ENCODE assay signal across 10 cellular contexts in genomic region chr9:131271506-131271931, GRCh38. TPM values are rescaled to one million over a fixed set of nuclear protein-coding genes. Genes with fewer than 3 reads are reported as not detected.
DNase-seq lines count a peak whose midpoint lies in the region; ATAC-seq, FAIRE-seq and TF ChIP-seq lines count a peak whose summit lies in the region.
"Had no signal": no experiment of that assay in that cellular context is flagged by ENCODE, and none has a peak within 500 bp of the region (broad histone marks: within the 10 kb centered on the region; RNA-seq: fewer than 3 reads in every experiment).

No MANE protein-coding gene starts in this region.

- CTCF ChIA-PET in CD8-positive, alpha-beta memory T cell (lab: Charles Lee): interaction anchor here (1.3 to 16.5 kb wide), 4 partner anchors 17 to 94 kb away, joined by 3 to 248 read pairs (median 9); no protein-coding TSS in a partner anchor
- CTCF ChIA-PET in OCI-LY7 (lab: Charles Lee; ENCODE audit: unreplicated experiment): interaction anchor here (0.8 kb wide), 2 partner anchors 15 to 20 kb away, joined by 3 to 4 read pairs; no protein-coding TSS in a partner anchor
- CTCF ChIA-PET in H1 (lab: Charles Lee; ENCODE audit: partially characterized antibody): interaction anchor here (0.8 to 2.5 kb wide), 4 partner anchors 8 to 25 kb away, joined by 3 to 7 read pairs (median 5); no protein-coding TSS in a partner anchor

- BruUV-seq in OCI-LY7 (replicated peaks; lab: Mats Ljungman, UMichigan): no TSS peak

- no peak overlapping the region for H4K8ac ChIP-seq in H1 (ENCODE audit: extremely low read depth, insufficient read depth, low read length)

- H3K9me3 ChIP-seq in CD8-positive, alpha-beta memory T cell (ENCODE audit: low read length): no peaks in the 10 kb centered on the region
- H3K9me3 ChIP-seq in OCI-LY7 (ENCODE audit: low read length): no peaks in the 10 kb centered on the region
- H3K9me3 ChIP-seq in H1 (ENCODE audit: insufficient read depth in 2 of 2, low read depth in 1 of 2, low read length in 1 of 2): no peaks in the 10 kb centered on the region
- H3K9me3 ChIP-seq in psoas muscle: no peaks in the 10 kb centered on the region
- H3K9me3 ChIP-seq: thoracic aorta had no signal

- H3K36me3 ChIP-seq in CD8-positive, alpha-beta memory T cell (ENCODE audit: insufficient read depth, low read length): peaks cover 4% of the 10 kb centered on the region
- H3K36me3 ChIP-seq in OCI-LY7 (ENCODE audit: insufficient read depth, low read length) (peaks cover 29% of the 10 kb centered on the region), H1 (ENCODE audit: control insufficient read depth in 2 of 4, insufficient read depth in 4 of 4, low read length in 3 of 4) (no peaks in the 10 kb centered on the region), psoas muscle (ENCODE audit: insufficient read depth in 1 of 2, low read depth in 1 of 2) (no peaks in the 10 kb centered on the region)
- H3K36me3 ChIP-seq: thoracic aorta had no signal

- H3K23ac ChIP-seq in H1 (ENCODE audit: insufficient read length): no peak overlapping the region

- TF ChIP-seq CTCF in OCI-LY7 (conservative IDR thresholded peaks at IDR 0.05; ENCODE audit: low read length) (no peak), H1 (IDR thresholded peaks at IDR 0.05; ENCODE audit: control extremely low read depth in 1 of 3, insufficient read depth in 1 of 3, low read depth in 1 of 3, low read length in 3 of 3) (no peak), psoas muscle (IDR thresholded peaks at IDR 0.05) (no peak)

- no peak overlapping the region for H3K14ac ChIP-seq in H1 (ENCODE audit: insufficient read length)

- no peaks in the 10 kb centered on the region; the same call in 1 of the 2 replicates for H3K23me2 ChIP-seq in H1 (ENCODE audit: low read depth, low read length)

- H2AFZ ChIP-seq in OCI-LY7 (ENCODE audit: low read length) (no peak overlapping the region), H1 (ENCODE audit: low read length) (no peak overlapping the region)

- no peak overlapping the region for H2BK120ac ChIP-seq in H1 (replicated peaks; ENCODE audit: low read depth, low read length)

- TF ChIP-seq RAD21 in H1 (IDR thresholded peaks at IDR 0.05 in 1 of 2, conservative IDR thresholded peaks at IDR 0.05 in 1 of 2; ENCODE audit: low read depth in 2 of 2, low read length in 2 of 2): no peak

- H2AK5ac ChIP-seq in H1 (ENCODE audit: low read depth, low read length): no peak overlapping the region

- DNase-seq in CD8-positive, alpha-beta memory T cell: no peak
- DNase-seq in OCI-LY7 (ENCODE audit: low spot score): peak; percentile 38
- DNase-seq in H1 (ENCODE audit: low read depth in 1 of 2, low spot score in 2 of 2): no peak
- DNase-seq in psoas muscle: peak; percentile 21 to 61
- no peak for DNase-seq in NCI-H146 (lab: John Stamatoyannopoulos, UW)
- no peak for DNase-seq in NCI-H69 (lab: John Stamatoyannopoulos, UW)
- DNase-seq in GM19240 (ENCODE audit: insufficient read length, low spot score): no peak
- no peak for DNase-seq in NOMO-1 (lab: John Stamatoyannopoulos, UW; ENCODE audit: unreplicated experiment in 2 of 2)
- DNase-seq: NCI-H524 treated with DMSO at 0.1 percent for 48 hours had no signal

- H2BK12ac ChIP-seq in H1 (ENCODE audit: low read depth, low read length): no peak overlapping the region

- H3K79me2 ChIP-seq in OCI-LY7 (ENCODE audit: insufficient read depth, low read depth, low read length) (peaks cover 98% of the 10 kb centered on the region), H1 (ENCODE audit: control insufficient read depth in 1 of 2, insufficient read depth in 2 of 2, low read length in 2 of 2) (no peaks in the 10 kb centered on the region)

- H4K20me1 ChIP-seq in OCI-LY7 (ENCODE audit: insufficient read depth, low read length) (no peaks in the 10 kb centered on the region), H1 (replicated peaks in 1 of 2; ENCODE audit: control insufficient read depth in 1 of 2, insufficient read depth in 2 of 2, low read length in 2 of 2) (no peaks in the 10 kb centered on the region)

- H2BK15ac ChIP-seq in H1 (ENCODE audit: low read length): no peak overlapping the region; the same call in 1 of the 2 replicates

- H3K9ac ChIP-seq in H1 (replicated peaks in 1 of 4; ENCODE audit: extremely low read depth in 1 of 4, low read depth in 3 of 4, low read length in 3 of 4): no peak overlapping the region

- 85% methylated on average over 6 of the region's 6 CpGs; no CpG with 5 or more reads in 1 of the 2 experiments for WGBS in H1 (ENCODE audit: extremely low coverage in 1 of 2, insufficient coverage in 1 of 2, insufficient read length in 1 of 2, insufficient replicate concordance in 2 of 2, low coverage in 1 of 2, low lambda C conversion rate in 2 of 2, missing lambda C conversion rate in 1 of 2), 2 experiments
- WGBS in psoas muscle, 3 donors: 25 to 35% (median 34%) methylated on average over 6 of the region's 6 CpGs

- POLR2A ChIA-PET in CD8-positive, alpha-beta memory T cell (lab: Charles Lee): interaction anchor here (0.6 to 13.6 kb wide), 4 partner anchors 15 to 367 kb away, joined by 3 to 300 read pairs (median 14); no protein-coding TSS in a partner anchor
- POLR2A ChIA-PET in OCI-LY7 (lab: Charles Lee) (interaction anchor here (0.7 to 7.9 kb wide), 3 partner anchors 17 to 461 kb away, joined by 3 to 132 read pairs (median 4); no protein-coding TSS in a partner anchor), H1 (lab: Charles Lee; ENCODE audit: partially characterized antibody) (no interaction called here)

- no peak overlapping the region for H2BK5ac ChIP-seq in H1 (ENCODE audit: low read depth, low read length)

- no peak for FAIRE-seq in H1 (lab: Jason Lieb, UNC)

- peaks cover 45% of the 10 kb centered on the region for H3K4me1 ChIP-seq in CD8-positive, alpha-beta memory T cell (ENCODE audit: insufficient read depth, low read length)
- H3K4me1 ChIP-seq in OCI-LY7 (ENCODE audit: insufficient read depth, low read length, poor library complexity, severe bottlenecking) (peaks cover 76% of the 10 kb centered on the region), H1 (replicated peaks in 1 of 4; ENCODE audit: control insufficient read depth in 3 of 4, insufficient read depth in 4 of 4, low read length in 3 of 4) (peaks cover 3 to 15% (median 9%) of the 10 kb centered on the region in 4 experiments; a peak in 5 of 7 replicates), psoas muscle (peaks cover 85% of the 10 kb centered on the region)

- H3K27me3 ChIP-seq in CD8-positive, alpha-beta memory T cell (ENCODE audit: insufficient read depth, low read length, poor library complexity, severe bottlenecking): no peaks in the 10 kb centered on the region
- H3K27me3 ChIP-seq in H1 (replicated peaks in 1 of 4; ENCODE audit: control insufficient read depth in 3 of 4, extremely low read depth in 1 of 4, insufficient read depth in 3 of 4, low read length in 3 of 4) (peaks cover 0 to 13% (median 10%) of the 10 kb centered on the region in 4 experiments; a peak in 5 of 7 replicates), psoas muscle (ENCODE audit: insufficient read depth in 3 of 3, low read length in 2 of 3) (no peaks in the 10 kb centered on the region)

- no peak for TF ChIP-seq EP300 in H1 (IDR thresholded peaks at IDR 0.05; ENCODE audit: borderline replicate concordance in 1 of 2, low read depth in 2 of 2, low read length in 2 of 2)

- no peak overlapping the region for H3K18ac ChIP-seq in H1 (ENCODE audit: extremely low read depth, low read length)

- H3K4ac ChIP-seq in H1 (replicated peaks; ENCODE audit: insufficient read length, low read depth, low read length): no peak overlapping the region

- H3K56ac ChIP-seq in H1 (replicated peaks; ENCODE audit: insufficient read length, low read depth, low read length): no peak overlapping the region

- H3K9me2 ChIP-seq in OCI-LY7 (ENCODE audit: insufficient read depth, low read length): no peaks in the 10 kb centered on the region

- no peak overlapping the region for H4K5ac ChIP-seq in H1 (ENCODE audit: insufficient read length, low read depth, low read length)

- H3K27ac ChIP-seq in CD8-positive, alpha-beta memory T cell (ENCODE audit: low read depth, low read length): peak overlapping the region; percentile 94
- H3K27ac ChIP-seq in OCI-LY7 (ENCODE audit: low read depth, low read length, poor library complexity, severe bottlenecking) (peak overlapping the region; percentile 98), H1 (ENCODE audit: low read depth, low read length) (no peak overlapping the region), psoas muscle (peak overlapping the region; percentile 98)

- H4K91ac ChIP-seq in H1 (replicated peaks; ENCODE audit: insufficient read length, low read length): no peak overlapping the region

- peaks cover 5 to 56% (median 14%) of the 10 kb centered on the region in 3 donors for H3K36me3 Mint-ChIP-seq in CD8-positive, alpha-beta memory T cell

- intact Hi-C loops in OCI-LY7 (cut with micrococcal nuclease; ENCODE audit: unreplicated experiment): loop anchor here (10.0 kb wide), 1 partner anchor 403 kb away; no protein-coding TSS in a partner anchor
- intact Hi-C loops in psoas muscle (cut with DNase I): no loop called here

- no peaks in the 10 kb centered on the region for H3K9me3 Mint-ChIP-seq in CD8-positive, alpha-beta memory T cell

- TF ChIP-seq POLR2A in H1 (IDR thresholded peaks at IDR 0.05; ENCODE audit: control extremely low read depth in 1 of 2, low read depth in 2 of 2, low read length in 2 of 2): no peak

- H3K79me1 ChIP-seq in H1 (ENCODE audit: low read depth, low read length): no peaks in the 10 kb centered on the region

- H3K4me3 ChIP-seq in CD8-positive, alpha-beta memory T cell (ENCODE audit: low read length): peak overlapping the region; percentile 70
- H3K4me3 ChIP-seq in OCI-LY7 (ENCODE audit: low read depth, low read length, poor library complexity, severe bottlenecking): peak overlapping the region; percentile 56
- H3K4me3 ChIP-seq in H1 (ENCODE audit: extremely low read depth in 1 of 4, insufficient read depth in 2 of 4, low read depth in 3 of 4, low read length in 4 of 4): no peak overlapping the region
- H3K4me3 ChIP-seq in psoas muscle: peak overlapping the region; percentile 22
- H3K4me3 ChIP-seq: thoracic aorta had no signal

- no peak overlapping the region for H2BK20ac ChIP-seq in H1 (ENCODE audit: low read length)

- H3K4me3 Mint-ChIP-seq in CD8-positive, alpha-beta memory T cell: peak overlapping the region; percentile 90 to 100 (median 96)

- peaks cover 46 to 61% (median 54%) of the 10 kb centered on the region in 3 donors for H3K4me1 Mint-ChIP-seq in CD8-positive, alpha-beta memory T cell

- peak overlapping the region; percentile 74 for H3K4me2 ChIP-seq in OCI-LY7 (ENCODE audit: low read length)
- no peak overlapping the region for H3K4me2 ChIP-seq in H1 (ENCODE audit: insufficient read depth in 1 of 2, low read depth in 2 of 2, low read length in 2 of 2)

- peak overlapping the region; percentile 93 to 99 (median 97) for H3K27ac Mint-ChIP-seq in CD8-positive, alpha-beta memory T cell

- ATAC-seq in psoas muscle: no peak

- H3K27me3 Mint-ChIP-seq in CD8-positive, alpha-beta memory T cell: peaks cover 0 to 4% of the 10 kb centered on the region in 2 donors

RNA-seq across cellular contexts. Expression of gene FAM78A, which starts 4.8 kb away (rescaled TPM):
- total RNA-seq in CD8-positive, alpha-beta memory T cell: 10 to 100 TPM; 43.6 to 44.4 TPM
- 27.6 TPM for polyA plus RNA-seq in CD8-positive, alpha-beta memory T cell
- 17.8 and 25.0 TPM in 2 replicates for total RNA-seq in OCI-LY7 (2014; rRNA removed; shearing (Covaris generic))
- total RNA-seq in OCI-LY7 (2022) (35.0 and 38.4 TPM in 2 replicates), psoas muscle (10 to 100 TPM in 3 of 4 donors, 1 to 10 TPM in 1; 6.1 to 17.6 (median 14.2) TPM)
- total RNA-seq in H1 (2021; fragmentation: NEBNext Ultra II Directional; extraction: Animal tissue kit (Norgen Biotek cat#: 25700)): 3.1 and 3.5 TPM in 2 replicates
- polyA plus RNA-seq in H1 (2011; rRNA removed) (3.1 and 4.1 TPM in 2 replicates), psoas muscle (10 to 100 TPM in 1 of 3 donors, 1 to 10 TPM in 2; 4.3 to 11.5 (median 5.3) TPM)
- 2.5 TPM for polyA plus RNA-seq in H1 (2011; cell fraction: cytosol; rRNA removed)
- 5.1 TPM for polyA plus RNA-seq in H1 (2011; cell fraction: nucleus; rRNA removed)
- 2.3 to 3.0 TPM (median 2.9 TPM) in 4 replicates for polyA plus RNA-seq in H1 (2012, experiment 1 of 2)
- 3.0 TPM for polyA plus RNA-seq in H1 (2012, experiment 2 of 2)
- polyA plus RNA-seq in H1 (2013, experiment 1 of 2): 1.2 TPM
- polyA plus RNA-seq in H1 (2013, experiment 2 of 2): 1.4 TPM
- polyA minus RNA-seq in H1 (2011; rRNA and poly(A)+ RNA removed): 3.0 and 3.1 TPM in 2 replicates
- polyA minus RNA-seq in H1 (2011; cell fraction: cytosol; rRNA and poly(A)+ RNA removed): 2.4 TPM
- polyA minus RNA-seq in H1 (2011; cell fraction: nucleus; rRNA and poly(A)+ RNA removed): 1.7 TPM

RNA-seq across cellular contexts. Expression of gene PLPP7, which starts 18.0 kb away (rescaled TPM):
- not detected for total RNA-seq in CD8-positive, alpha-beta memory T cell
- polyA plus RNA-seq in CD8-positive, alpha-beta memory T cell: not detected
- 0.16 and 0.46 TPM in 2 replicates for total RNA-seq in OCI-LY7 (2014; rRNA removed; shearing (Covaris generic))
- total RNA-seq in OCI-LY7 (2022): 0.11 and 0.28 TPM in 2 replicates
- 3.4 TPM in 2 replicates for total RNA-seq in H1 (2021; fragmentation: NEBNext Ultra II Directional; extraction: Animal tissue kit (Norgen Biotek cat#: 25700))
- polyA plus RNA-seq in H1 (2011; rRNA removed): 3.9 and 5.0 TPM in 2 replicates
- 4.2 TPM for polyA plus RNA-seq in H1 (2011; cell fraction: cytosol; rRNA removed)
- 3.9 TPM for polyA plus RNA-seq in H1 (2011; cell fraction: nucleus; rRNA removed)
- 2.0 to 3.0 TPM (median 2.6 TPM) in 4 replicates for polyA plus RNA-seq in H1 (2012, experiment 1 of 2)
- 4.4 TPM for polyA plus RNA-seq in H1 (2012, experiment 2 of 2)
- polyA plus RNA-seq in H1 (2013, experiment 1 of 2): 1.6 TPM
- polyA plus RNA-seq in H1 (2013, experiment 2 of 2): 1.5 TPM
- polyA minus RNA-seq in H1 (2011; rRNA and poly(A)+ RNA removed): 2.3 TPM in 2 replicates
- 3.4 TPM for polyA minus RNA-seq in H1 (2011; cell fraction: cytosol; rRNA and poly(A)+ RNA removed)
- polyA minus RNA-seq in H1 (2011; cell fraction: nucleus; rRNA and poly(A)+ RNA removed): 4.0 TPM
- total RNA-seq in psoas muscle: 100 to 1,000 TPM in 2 of 4 donors, 10 to 100 TPM in 2; 31.0 to 131 (median 94.5) TPM
- polyA plus RNA-seq in psoas muscle: 100 to 1,000 TPM in 1 of 3 donors, 10 to 100 TPM in 2; 19.4 to 156 (median 90.5) TPM

Comparison
In these comparisons a context has a peak if more than half of its experiments do, and no peak if none do; other contexts are left out.
1. DNase-seq: peak in OCI-LY7 (single experiment) and psoas muscle (2 of 2); none in CD8-positive, alpha-beta memory T cell (0 of 5), H1 (0 of 2), NCI-H146 (single experiment), NCI-H69 (single experiment), GM19240 (single experiment) and NOMO-1 (0 of 2).
2. H3K4me3 ChIP-seq: peak in CD8-positive, alpha-beta memory T cell (single experiment), OCI-LY7 (single experiment) and psoas muscle (single experiment); none in H1 (0 of 4).